In genomic region chr12:52139579-52140062, GRCh38 we compare ENCODE assay signal across 8 cellular contexts. TPM values are rescaled to one million over a fixed set of nuclear protein-coding genes. Genes with fewer than 3 reads are reported as not detected.
DNase-seq lines count a peak whose midpoint lies in the region; ATAC-seq and TF ChIP-seq lines count a peak whose summit lies in the region.

No MANE protein-coding gene starts in this region.

- H3K4me3 ChIP-seq in H7 (ENCODE audit: insufficient read depth, low read depth, low read length): no peak overlapping the region
- no peak overlapping the region for H3K4me3 ChIP-seq in OCI-LY3 (ENCODE audit: low read length)
- H3K4me3 ChIP-seq in breast epithelium: no peak overlapping the region

- H3K27ac Mint-ChIP-seq in CD14-positive monocyte: peak overlapping the region in 1 of 7 donors; percentile 5
- H3K27ac Mint-ChIP-seq in nephron: no peak overlapping the region

- H2AFZ ChIP-seq in OCI-LY3 (ENCODE audit: low read depth, low read length): peak overlapping the region; percentile 51; the same call in 1 of the 2 replicates

- H3K27me3 ChIP-seq in H7 (ENCODE audit: control insufficient read depth, insufficient read depth, low read length) (no peaks in the 10 kb centered on the region), OCI-LY3 (ENCODE audit: low read depth, low read length) (0 out of 2 replicates have a peak, but pooled peaks cover 12% of the 10 kb centered on the region), breast epithelium (no peaks in the 10 kb centered on the region)

- H3K36me3 ChIP-seq in H7 (replicated peaks; ENCODE audit: control insufficient read depth, insufficient read depth, low read length): no peaks in the 10 kb centered on the region
- no peaks in the 10 kb centered on the region for H3K36me3 ChIP-seq in OCI-LY3 (replicated peaks; ENCODE audit: low read depth, low read length)
- no peaks in the 10 kb centered on the region for H3K36me3 ChIP-seq in breast epithelium

- H3K36me3 Mint-ChIP-seq in CD14-positive monocyte: no peaks in the 10 kb centered on the region
- no peaks in the 10 kb centered on the region for H3K36me3 Mint-ChIP-seq in nephron (ENCODE audit: low read depth)

- H3K27me3 Mint-ChIP-seq in CD14-positive monocyte (ENCODE audit: low read depth in 3 of 3): peaks cover 25 to 38% (median 28%) of the 10 kb centered on the region in 3 donors
- peaks cover 11% of the 10 kb centered on the region for H3K27me3 Mint-ChIP-seq in nephron (ENCODE audit: low read depth)

- TF ChIP-seq POLR2A in breast epithelium (IDR thresholded peaks at IDR 0.05): no peak

- H3K9me3 ChIP-seq in OCI-LY3 (ENCODE audit: insufficient read depth, low read length) (no peaks in the 10 kb centered on the region), breast epithelium (no peaks in the 10 kb centered on the region)

- intact Hi-C loops in CD14-positive monocyte (cut with micrococcal nuclease) (no loop called here), breast epithelium (cut with DNase I; ENCODE audit: low total_unique reads) (loop anchor here (2.0 to 10.0 kb wide), 3 partner anchors 17 to 448 kb away; no protein-coding TSS in a partner anchor)

- H3K4me2 ChIP-seq in OCI-LY3 (ENCODE audit: low read length): no peak overlapping the region

- DNase-seq in CD14-positive monocyte (ENCODE audit: low spot score): no peak
- peak; percentile 95 for DNase-seq in H7
- peak in 1 of 2 donors; percentile 60 for DNase-seq in breast epithelium (ENCODE audit: low spot score in 2 of 2)
- no peak for DNase-seq in superior temporal gyrus (ENCODE audit: extremely low spot score)

- ATAC-seq in HG02798 (IDR thresholded peaks at IDR 0.05; ENCODE audit: poor library complexity, unreplicated experiment) (no peak), GM21786 (IDR thresholded peaks at IDR 0.05; ENCODE audit: unreplicated experiment) (no peak)

- H3K27ac ChIP-seq in OCI-LY3 (ENCODE audit: low read length) (no peak overlapping the region), breast epithelium (peak overlapping the region in 1 of 2 donors; percentile 3)

- TF ChIP-seq CTCF in CD14-positive monocyte (IDR thresholded peaks at IDR 0.05) (peak; percentile 55), OCI-LY3 (IDR thresholded peaks at IDR 0.05; ENCODE audit: low read depth, low read length) (peak; percentile 84), breast epithelium (IDR thresholded peaks at IDR 0.05) (peak in 2 of 3 donors; percentile 68 to 90), nephron (IDR thresholded peaks at IDR 0.05; ENCODE audit: unreplicated experiment in 3 of 3) (peak; percentile 60 to 65 (median 65))

- H3K4me3 Mint-ChIP-seq in CD14-positive monocyte (peak overlapping the region in 1 of 2 donors; percentile 57), nephron (no peak overlapping the region)

- no peak overlapping the region for H3K9ac ChIP-seq in OCI-LY3 (ENCODE audit: low read length)

- peaks cover 2% of the 10 kb centered on the region; the same call in 1 of the 2 replicates for H3K4me1 ChIP-seq in OCI-LY3 (ENCODE audit: low read length)
- H3K4me1 ChIP-seq in breast epithelium: peaks cover 0 to 8% of the 10 kb centered on the region in 2 donors

- H3K4me1 Mint-ChIP-seq in CD14-positive monocyte (peaks cover 2% of the 10 kb centered on the region), nephron (peaks cover 3% of the 10 kb centered on the region)

- H3K79me2 ChIP-seq in OCI-LY3 (ENCODE audit: low read length): no peaks in the 10 kb centered on the region

- no peaks in the 10 kb centered on the region for H3K9me3 Mint-ChIP-seq in CD14-positive monocyte
- H3K9me3 Mint-ChIP-seq in nephron: no peaks in the 10 kb centered on the region

- H4K20me1 ChIP-seq in OCI-LY3 (ENCODE audit: insufficient read depth, low read length): no peaks in the 10 kb centered on the region

RNA-seq across cellular contexts. Expression of gene KRT80, which starts 52.2 kb away (rescaled TPM):
- polyA plus RNA-seq in CD14-positive monocyte: under 1 TPM; 0.18 to 0.52 TPM
- total RNA-seq in H7 (2014; rRNA removed; shearing (Covaris generic)): not detected in 2 replicates
- total RNA-seq in breast epithelium: 1 to 10 TPM in 2 of 3 donors, not detected in 1; 2.9 to 9.8 TPM
